ENCODE assay signal across 8 cellular contexts in the genomic region with DNA sequence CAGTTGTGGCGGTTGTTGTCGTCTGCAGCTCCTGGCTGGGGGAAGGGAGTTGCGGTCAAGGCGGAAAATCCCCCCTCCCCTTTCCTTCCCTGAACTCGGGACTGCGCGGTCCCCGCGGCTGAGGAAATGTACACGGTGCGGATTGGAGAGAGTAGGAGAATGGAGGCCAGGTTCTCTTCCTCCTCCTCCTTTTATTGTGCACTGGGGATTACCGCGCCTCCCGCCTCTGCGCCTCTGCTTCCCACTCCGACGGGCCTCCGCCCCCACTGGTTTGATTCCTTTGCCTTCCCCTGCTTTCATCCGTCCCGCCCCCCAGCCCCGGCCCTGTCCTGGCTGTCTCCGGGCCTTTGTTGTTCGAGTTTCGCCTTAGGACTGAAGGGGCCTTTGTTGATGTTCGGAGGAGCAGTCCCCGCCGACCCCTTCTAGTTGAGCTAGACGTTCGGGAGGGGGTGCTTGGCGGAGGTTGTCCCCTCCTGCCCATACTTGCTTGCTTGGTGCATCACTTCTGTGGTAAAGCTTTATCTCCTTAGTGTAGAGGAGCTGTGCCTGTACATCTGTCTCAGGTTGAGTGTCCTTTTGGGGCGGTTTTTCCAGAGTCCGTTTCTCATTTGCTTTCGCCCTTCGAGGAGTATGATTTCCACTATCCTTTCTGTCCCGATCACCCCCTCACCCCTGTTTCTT. TPM values are rescaled to one million over a fixed set of nuclear protein-coding genes. Genes with fewer than 3 reads are reported as not detected.
DNase-seq lines count a peak whose midpoint lies in the region; ATAC-seq, FAIRE-seq and TF ChIP-seq lines count a peak whose summit lies in the region.

No MANE protein-coding gene starts in this region.

- H3K27me3 ChIP-seq in A673 (replicated peaks; ENCODE audit: insufficient read depth, low read depth, low read length, poor library complexity) (no peaks in the 10 kb centered on the region), iPS DF 6.9 (ENCODE audit: control insufficient read depth, insufficient read depth, low read length) (no peaks in the 10 kb centered on the region), gastrocnemius medialis (no peaks in the 10 kb centered on the region)

- CTCF ChIA-PET in A673 (lab: Charles Lee): no interaction called here
- CTCF ChIA-PET in T-cell (lab: Charles Lee): interaction anchor here (0.8 to 1.0 kb wide), 2 partner anchors 11 to 16 kb away, joined by 3 read pairs; no protein-coding TSS in a partner anchor

- H3K36me3 Mint-ChIP-seq in T-cell: peaks cover 6% of the 10 kb centered on the region

- peaks cover 28% of the 10 kb centered on the region for H3K4me1 ChIP-seq in A673 (ENCODE audit: insufficient read depth, low read length, poor library complexity, severe bottlenecking)
- no peaks in the 10 kb centered on the region; the same call in none of the 2 replicates for H3K4me1 ChIP-seq in iPS DF 6.9 (ENCODE audit: control insufficient read depth, insufficient read depth, low read length)
- peaks cover 49 to 57% of the 10 kb centered on the region in 2 donors for H3K4me1 ChIP-seq in gastrocnemius medialis

- no CpG with 5 or more reads among the region's 35 CpGs for WGBS in iPS DF 6.9 (ENCODE audit: insufficient coverage, insufficient read length)

- POLR2A ChIA-PET in A673 (lab: Charles Lee; ENCODE audit: low non-redundant PET) (no interaction called here), T-cell (lab: Charles Lee) (interaction anchor here in 1 of 2 donors (0.5 to 1.1 kb wide), 4 partner anchors 32 to 433 kb away, joined by 3 to 5 read pairs (median 3); a partner anchor contains a TSS)

- H3K9me3 Mint-ChIP-seq in T-cell: no peaks in the 10 kb centered on the region

- TF ChIP-seq POLR2A in GM12892 (IDR thresholded peaks at IDR 0.05; ENCODE audit: low read depth, low read length): no peak
- no peak for TF ChIP-seq POLR2A in gastrocnemius medialis (IDR thresholded peaks at IDR 0.05)

- peak; percentile 33 for FAIRE-seq in GM12892 (lab: Jason Lieb, UNC)

- H3K27ac ChIP-seq in A673 (ENCODE audit: low read depth, low read length, poor library complexity, severe bottlenecking): peak overlapping the region; percentile 86
- no peak overlapping the region for H3K27ac ChIP-seq in iPS DF 6.9 (ENCODE audit: low read length)
- peak overlapping the region; percentile 96 to 98 (median 96) for H3K27ac ChIP-seq in gastrocnemius medialis

- peak; percentile 64 for DNase-seq in A673 (ENCODE audit: low spot score)
- DNase-seq in GM12892 (ENCODE audit: insufficient read length): no peak
- DNase-seq in HPDE6-E6E7 (ENCODE audit: extremely low spot score): peak; percentile 26
- peak in 25 of 34 experiments; percentile 12 to 53 (median 37) for DNase-seq in T-cell
- no peak for DNase-seq in astrocyte of the cerebellum (ENCODE audit: low read depth)
- no peak for DNase-seq in iPS DF 6.9 (ENCODE audit: low read depth, low spot score)
- DNase-seq in gastrocnemius medialis: peak; percentile 16 to 32

- peak overlapping the region; percentile 94 to 96 for H3K27ac Mint-ChIP-seq in T-cell

- peaks cover 62 to 71% (median 63%) of the 10 kb centered on the region in 3 donors for H3K4me1 Mint-ChIP-seq in T-cell

- H3K36me3 ChIP-seq in A673 (ENCODE audit: insufficient read depth, low read length, poor library complexity, severe bottlenecking): peaks cover 6% of the 10 kb centered on the region
- no peaks in the 10 kb centered on the region for H3K36me3 ChIP-seq in iPS DF 6.9 (ENCODE audit: control insufficient read depth, insufficient read depth, low read length)
- no peaks in the 10 kb centered on the region for H3K36me3 ChIP-seq in gastrocnemius medialis

- TF ChIP-seq CTCF in A673 (conservative IDR thresholded peaks at IDR 0.05; ENCODE audit: low read depth, low read length) (no peak), astrocyte of the cerebellum (IDR thresholded peaks at IDR 0.05; ENCODE audit: low read depth, low read length, missing control alignments) (no peak), gastrocnemius medialis (IDR thresholded peaks at IDR 0.05 in 4 of 5, conservative IDR thresholded peaks at IDR 0.05 in 1 of 5) (no peak)

- no TSS peak for BruUV-seq in A673 (replicated peaks; lab: Mats Ljungman, UMichigan)

- no peaks in the 10 kb centered on the region for H3K27me3 Mint-ChIP-seq in T-cell

- H3K4me3 Mint-ChIP-seq in T-cell: peak overlapping the region; percentile 90 to 98 (median 93)

- no peaks in the 10 kb centered on the region for H3K9me3 ChIP-seq in A673 (ENCODE audit: low read depth, low read length, poor library complexity, severe bottlenecking)
- H3K9me3 ChIP-seq in iPS DF 6.9 (ENCODE audit: control insufficient read depth, insufficient read depth, low read length): no peaks in the 10 kb centered on the region
- no peaks in the 10 kb centered on the region for H3K9me3 ChIP-seq in gastrocnemius medialis

- intact Hi-C loops in A673 (cut with micrococcal nuclease; ENCODE audit: unreplicated experiment): loop anchor here (10.0 kb wide), 1 partner anchor 439 kb away; a partner anchor contains a TSS
- intact Hi-C loops in gastrocnemius medialis (cut with DNase I; ENCODE audit: low total_unique reads): loop anchor here (2.0 to 10.0 kb wide), 3 partner anchors 547 to 1809 kb away; a partner anchor contains a TSS

- H3K4me3 ChIP-seq in A673 (ENCODE audit: low read depth, low read length, poor library complexity, severe bottlenecking) (peak overlapping the region; percentile 92), astrocyte of the cerebellum (ENCODE audit: low read depth, low read length) (peak overlapping the region; percentile 83), iPS DF 6.9 (ENCODE audit: low read length) (peak overlapping the region; percentile 80), gastrocnemius medialis (peak overlapping the region; percentile 83 to 98 (median 92))

- in situ Hi-C loops in astrocyte of the cerebellum (cut with HindIII; ENCODE audit: low sequenced_read_pairs): no loop called here
- in situ Hi-C loops in gastrocnemius medialis (cut with MboI; ENCODE audit: low sequenced_read_pairs in 4 of 4): no loop called here

- ATAC-seq in T-cell (replicated peaks in 1 of 4) (peak; percentile 0 to 24 (median 2)), gastrocnemius medialis (peak; percentile 5 to 11), HG03520 (IDR thresholded peaks at IDR 0.05; ENCODE audit: unreplicated experiment) (no peak)

RNA-seq across cellular contexts. Expression of a gene that starts 0.7 kb away (rescaled TPM):
- total RNA-seq in A673 (2021) (42.6 and 45.0 TPM in 2 replicates), T-cell (10 to 100 TPM; 57.7 to 81.5 (median 66.1) TPM), gastrocnemius medialis (10 to 100 TPM; 10.7 to 21.7 (median 11.5) TPM)
- 32.4 TPM for polyA plus RNA-seq in GM12892 (2012; ENCODE audit: missing spikeins)

Comparison
In these comparisons a context has a peak if more than half of its experiments do, and no peak if none do; other contexts are left out.
1. DNase-seq: peak in A673 (single experiment), HPDE6-E6E7 (single experiment), T-cell (25 of 34) and gastrocnemius medialis (2 of 2); none in GM12892 (single experiment), astrocyte of the cerebellum (single experiment) and iPS DF 6.9 (single experiment).
2. Peak in every context shown above with its lines, with median percentiles within 50 percentile points of each other: H3K4me3 ChIP-seq.